18 cellular contexts compared by ENCODE assay signal in genomic region chr1:20974951-20975350, GRCh38.
DNase-seq lines count a peak whose midpoint lies in the region; ATAC-seq, FAIRE-seq and TF ChIP-seq lines count a peak whose summit lies in the region.
"Had no signal": no experiment of that assay in that cellular context is flagged by ENCODE, and none has a peak within 500 bp of the region (broad histone marks: within the 10 kb centered on the region; RNA-seq: fewer than 3 reads in every experiment).

No MANE protein-coding gene starts in this region.

- H3K36me3 ChIP-seq in GM23248 (ENCODE audit: low read depth) (peaks cover 19% of the 10 kb centered on the region), astrocyte (ENCODE audit: insufficient read depth, low read length) (peaks cover 14% of the 10 kb centered on the region), keratinocyte (ENCODE audit: control insufficient read depth in 2 of 2, extremely low read depth in 1 of 2, insufficient read depth in 2 of 2, low read length in 2 of 2) (peaks cover 0 to 3% of the 10 kb centered on the region in 2 experiments)

- no peaks in the 10 kb centered on the region for H4K20me1 ChIP-seq in GM23248 (ENCODE audit: insufficient read depth)
- peaks cover 14% of the 10 kb centered on the region for H4K20me1 ChIP-seq in astrocyte (ENCODE audit: insufficient read depth, low read length)
- H4K20me1 ChIP-seq in keratinocyte (ENCODE audit: control insufficient read depth, extremely low read depth, insufficient read depth, low read length), result no peaks in the 10 kb centered on the region

- H3K9me3 Mint-ChIP-seq in astrocyte (ENCODE audit: unreplicated experiment), result no peaks in the 10 kb centered on the region
- H3K9me3 Mint-ChIP-seq in stimulated activated naive B cell treated with anti-CD40 and anti-IgM and Interleukin-4, amounts not matched to agents 10 μg/mL and 1 μg/mL and 100 μg/mL, for 72 hours, result no peaks in the 10 kb centered on the region
- no peaks in the 10 kb centered on the region for H3K9me3 Mint-ChIP-seq in activated naive CD4-positive, alpha-beta T cell treated with anti-CD3 and anti-CD28 coated beads, Interleukin-2, amount 10 ng/mL, durations not matched to agents 7 days and 5 days
- H3K9me3 Mint-ChIP-seq: CD14-positive monocyte; CD8-positive, alpha-beta T cell; GM23338; IgD-negative memory B cell had no signal

- no peaks in the 10 kb centered on the region for H3K9me2 ChIP-seq in GM23248 (ENCODE audit: insufficient read depth)

- H3F3A ChIP-seq in GM23248 (ENCODE audit: insufficient read depth), result peaks cover 24% of the 10 kb centered on the region

- H3K27me3 ChIP-seq in GM23248 (replicated peaks; ENCODE audit: insufficient read depth), result no peaks in the 10 kb centered on the region
- no peaks in the 10 kb centered on the region for H3K27me3 ChIP-seq in astrocyte (ENCODE audit: insufficient read depth, low read length)
- H3K27me3 ChIP-seq in keratinocyte (ENCODE audit: control insufficient read depth, extremely low read depth, insufficient read depth, low read length), result no peaks in the 10 kb centered on the region

- no peak overlapping the region for H3K4me3 ChIP-seq in GM23248
- no peak overlapping the region for H3K4me3 ChIP-seq in astrocyte (ENCODE audit: insufficient read depth, low read depth, low read length)
- H3K4me3 ChIP-seq in keratinocyte (ENCODE audit: control insufficient read depth in 2 of 3, extremely low read depth in 1 of 3, insufficient read depth in 2 of 3, low read depth in 1 of 3, low read length in 3 of 3), result no peak overlapping the region
- H3K4me3 ChIP-seq: A549, GM23338 had no signal

- H3K9ac ChIP-seq in GM23248 (no peak overlapping the region), astrocyte (ENCODE audit: low read length) (no peak overlapping the region), keratinocyte (ENCODE audit: control insufficient read depth, extremely low read depth, insufficient read depth, low read length) (no peak overlapping the region)

- H3K79me2 ChIP-seq in GM23248 (ENCODE audit: insufficient read depth), result peaks cover 25% of the 10 kb centered on the region
- peaks cover 3% of the 10 kb centered on the region for H3K79me2 ChIP-seq in astrocyte (ENCODE audit: insufficient read depth, low read length)
- H3K79me2 ChIP-seq in keratinocyte (ENCODE audit: control insufficient read depth, insufficient read depth, low read length), result no peaks in the 10 kb centered on the region

- no peak for TF ChIP-seq CTCF in astrocyte (IDR thresholded peaks at IDR 0.05; ENCODE audit: insufficient read depth, low read depth, low read length)
- TF ChIP-seq CTCF in keratinocyte (optimal IDR thresholded peaks at IDR 0.05 in 1 of 3, IDR thresholded peaks at IDR 0.05 in 1 of 3, conservative IDR thresholded peaks at IDR 0.05 in 1 of 3; ENCODE audit: extremely low read depth in 1 of 3, insufficient read depth in 2 of 3, low read length in 3 of 3), result no peak

- no peak overlapping the region for H3K27ac Mint-ChIP-seq in astrocyte (ENCODE audit: unreplicated experiment)
- no peak overlapping the region for H3K27ac Mint-ChIP-seq in stimulated activated naive B cell treated with anti-CD40 and anti-IgM and Interleukin-4, amounts not matched to agents 10 μg/mL and 1 μg/mL and 100 μg/mL, for 72 hours
- H3K27ac Mint-ChIP-seq in activated naive CD4-positive, alpha-beta T cell treated with anti-CD3 and anti-CD28 coated beads, Interleukin-2, amount 10 ng/mL, durations not matched to agents 7 days and 5 days, result no peak overlapping the region
- H3K27ac Mint-ChIP-seq: CD14-positive monocyte; CD8-positive, alpha-beta T cell; GM23338; IgD-negative memory B cell had no signal

- intact Hi-C loops in Right ventricle myocardium superior (cut with DNase I), result no loop called here

- no peaks in the 10 kb centered on the region for H3K9me1 ChIP-seq in keratinocyte (ENCODE audit: control insufficient read depth, extremely low read depth, insufficient read depth, low read length)

- H3K36me3 Mint-ChIP-seq in astrocyte (ENCODE audit: low read depth, unreplicated experiment), result peaks cover 3% of the 10 kb centered on the region
- H3K36me3 Mint-ChIP-seq in stimulated activated naive B cell treated with anti-CD40 and anti-IgM and Interleukin-4, amounts not matched to agents 10 μg/mL and 1 μg/mL and 100 μg/mL, for 72 hours, result peaks cover 18 to 36% of the 10 kb centered on the region in 2 donors
- peaks cover 7% of the 10 kb centered on the region for H3K36me3 Mint-ChIP-seq in activated naive CD4-positive, alpha-beta T cell treated with anti-CD3 and anti-CD28 coated beads, Interleukin-2, amount 10 ng/mL, durations not matched to agents 7 days and 5 days

- in situ Hi-C loops in GM23248 (cut with MboI), result loop anchor here (25.0 kb wide), 1 partner anchor 212 kb away; the partner anchor contains the start of gene EIF4G3

- peak; percentile 21 for DNase-seq in GM23248
- peak; percentile 50 for DNase-seq in NCI-H2171 (lab: John Stamatoyannopoulos, UW)
- no peak for DNase-seq in astrocyte (ENCODE audit: low read depth)
- no peak for DNase-seq in keratinocyte (ENCODE audit: low read depth, low spot score)
- DNase-seq in stimulated activated naive B cell treated with anti-CD40 and anti-IgM and Interleukin-4, amounts not matched to agents 10 μg/mL and 1 μg/mL and 100 μg/mL, for 72 hours, result no peak
- no peak for DNase-seq in activated naive CD4-positive, alpha-beta T cell treated with anti-CD3 and anti-CD28 coated beads, Interleukin-2, amount 10 ng/mL, durations not matched to agents 7 days and 5 days
- no peak for DNase-seq in occipital lobe (lab: John Stamatoyannopoulos, UW)
- no peak for DNase-seq in Right ventricle myocardium superior
- DNase-seq: CD8-positive, alpha-beta T cell; COR-L47; DND-41; GF-D8; H7 had no signal

- no peaks in the 10 kb centered on the region for H3K27me3 Mint-ChIP-seq in astrocyte (ENCODE audit: low read depth, unreplicated experiment)
- no peaks in the 10 kb centered on the region for H3K27me3 Mint-ChIP-seq in stimulated activated naive B cell treated with anti-CD40 and anti-IgM and Interleukin-4, amounts not matched to agents 10 μg/mL and 1 μg/mL and 100 μg/mL, for 72 hours
- no peaks in the 10 kb centered on the region for H3K27me3 Mint-ChIP-seq in activated naive CD4-positive, alpha-beta T cell treated with anti-CD3 and anti-CD28 coated beads, Interleukin-2, amount 10 ng/mL, durations not matched to agents 7 days and 5 days
- H3K27me3 Mint-ChIP-seq: IgD-negative memory B cell had no signal

- no peak overlapping the region for H2AFZ ChIP-seq in GM23248
- H2AFZ ChIP-seq in astrocyte (ENCODE audit: low read depth, low read length), result no peak overlapping the region
- H2AFZ ChIP-seq in keratinocyte (ENCODE audit: control insufficient read depth, low read length), result no peak overlapping the region
- H2AFZ ChIP-seq: GM23338 had no signal

- H3K4me1 ChIP-seq in GM23248 (ENCODE audit: insufficient read depth) (peaks cover 31% of the 10 kb centered on the region), astrocyte (ENCODE audit: insufficient read depth, low read length) (no peaks in the 10 kb centered on the region), keratinocyte (ENCODE audit: control insufficient read depth, extremely low read depth, insufficient read depth, low read length) (peaks cover 8% of the 10 kb centered on the region)
- H3K4me1 ChIP-seq: A549 had no signal

- dilution Hi-C loops in keratinocyte (cut with MboI; ENCODE audit: extremely low pct_ligation_motif_present, low sequenced_read_pairs), result no loop called here

- CTCF ChIA-PET in activated naive CD4-positive, alpha-beta T cell treated with anti-CD3 and anti-CD28 coated beads, Interleukin-2, amount 10 ng/mL, durations not matched to agents 7 days and 5 days (lab: Charles Lee), result no interaction called here

- FAIRE-seq in astrocyte (lab: Jason Lieb, UNC) (peak; percentile 56), keratinocyte (lab: Jason Lieb, UNC) (peak; percentile 53)
- FAIRE-seq: A549, GM18507 had no signal

- H3K27ac ChIP-seq in GM23248 (no peak overlapping the region), astrocyte (ENCODE audit: low read depth, low read length) (no peak overlapping the region), keratinocyte (ENCODE audit: control insufficient read depth, insufficient read depth, low read length) (no peak overlapping the region)
- H3K27ac ChIP-seq: A549 had no signal

- ATAC-seq in stimulated activated naive B cell treated with anti-CD40 and anti-IgM and Interleukin-4, amounts not matched to agents 10 μg/mL and 1 μg/mL and 100 μg/mL, for 72 hours (replicated peaks), result no peak
- ATAC-seq in Right ventricle myocardium superior (ENCODE audit: poor library complexity), result no peak
- ATAC-seq: A549; CD8-positive, alpha-beta T cell; GM23338 had no signal

- H3K4me1 Mint-ChIP-seq in astrocyte (ENCODE audit: low read depth, unreplicated experiment), result peaks cover 26% of the 10 kb centered on the region
- no peaks in the 10 kb centered on the region for H3K4me1 Mint-ChIP-seq in stimulated activated naive B cell treated with anti-CD40 and anti-IgM and Interleukin-4, amounts not matched to agents 10 μg/mL and 1 μg/mL and 100 μg/mL, for 72 hours
- H3K4me1 Mint-ChIP-seq in activated naive CD4-positive, alpha-beta T cell treated with anti-CD3 and anti-CD28 coated beads, Interleukin-2, amount 10 ng/mL, durations not matched to agents 7 days and 5 days, result no peaks in the 10 kb centered on the region
- H3K4me1 Mint-ChIP-seq: CD14-positive monocyte, GM23338 had no signal

- H3K9me3 ChIP-seq in GM23248 (ENCODE audit: low read depth), result no peaks in the 10 kb centered on the region
- H3K9me3 ChIP-seq in astrocyte (ENCODE audit: insufficient read depth, low read depth, low read length), result no peaks in the 10 kb centered on the region
- H3K9me3 ChIP-seq in keratinocyte (ENCODE audit: control insufficient read depth, low read depth, low read length), result no peaks in the 10 kb centered on the region
- H3K9me3 ChIP-seq: A549 had no signal

- H3K4me3 Mint-ChIP-seq in astrocyte (ENCODE audit: unreplicated experiment), result no peak overlapping the region
- no peak overlapping the region for H3K4me3 Mint-ChIP-seq in stimulated activated naive B cell treated with anti-CD40 and anti-IgM and Interleukin-4, amounts not matched to agents 10 μg/mL and 1 μg/mL and 100 μg/mL, for 72 hours
- H3K4me3 Mint-ChIP-seq in activated naive CD4-positive, alpha-beta T cell treated with anti-CD3 and anti-CD28 coated beads, Interleukin-2, amount 10 ng/mL, durations not matched to agents 7 days and 5 days, result no peak overlapping the region
- H3K4me3 Mint-ChIP-seq: CD14-positive monocyte; CD8-positive, alpha-beta T cell; GM23338; IgD-negative memory B cell had no signal

- H3K4me2 ChIP-seq in GM23248 (ENCODE audit: unreplicated experiment), result peak overlapping the region; percentile 63
- no peak overlapping the region for H3K4me2 ChIP-seq in astrocyte (ENCODE audit: low read length)
- no peak overlapping the region for H3K4me2 ChIP-seq in keratinocyte (ENCODE audit: control insufficient read depth, extremely low read depth, insufficient read depth, low read depth, low read length)
- H3K4me2 ChIP-seq: A549, GM23338 had no signal

Comparison
In these comparisons a context has a peak if more than half of its experiments do, and no peak if none do; other contexts are left out.
1. DNase-seq: peak in GM23248 (single experiment) and NCI-H2171 (single experiment); none in astrocyte (single experiment), keratinocyte (single experiment), stimulated activated naive B cell treated with anti-CD40 and anti-IgM and Interleukin-4, amounts not matched to agents 10 μg/mL and 1 μg/mL and 100 μg/mL, for 72 hours (single experiment), activated naive CD4-positive, alpha-beta T cell treated with anti-CD3 and anti-CD28 coated beads, Interleukin-2, amount 10 ng/mL, durations not matched to agents 7 days and 5 days (single experiment), occipital lobe (single experiment) and Right ventricle myocardium superior (single experiment).